28 cellular contexts compared by ENCODE assay signal in the genomic region with DNA sequence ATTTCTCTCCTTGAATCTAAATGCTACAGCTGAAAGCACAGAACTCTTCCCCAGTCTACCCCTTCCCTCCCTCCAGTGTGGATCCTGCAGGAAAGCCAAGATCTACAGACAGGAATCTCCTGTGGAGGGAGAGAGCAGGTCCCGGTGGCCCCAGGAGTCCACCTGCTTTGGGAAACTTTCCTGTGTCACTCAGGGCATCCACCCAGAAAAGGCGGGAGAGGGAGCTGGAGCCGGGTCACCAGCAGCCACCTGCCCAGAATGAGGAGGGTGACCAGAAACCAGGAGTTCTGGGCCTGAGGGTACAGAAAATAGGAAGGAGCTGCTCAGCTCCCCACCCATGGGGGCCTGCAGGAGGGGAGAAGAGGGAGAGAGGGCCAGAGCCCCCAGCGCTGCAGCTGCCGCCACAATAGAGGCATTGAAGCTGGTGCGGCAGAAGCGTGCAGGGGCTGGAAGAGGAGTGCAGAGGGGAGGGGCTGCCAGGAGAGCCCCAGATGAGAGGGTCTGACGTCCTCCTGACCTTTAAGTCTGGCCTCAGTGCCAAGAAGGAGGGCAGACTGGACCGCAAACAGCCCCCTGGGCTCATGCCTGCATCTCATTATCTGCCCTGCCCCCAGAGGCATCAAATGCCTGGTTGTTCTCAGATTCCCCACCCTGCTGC. TPM values are rescaled to one million over a fixed set of nuclear protein-coding genes. Genes with fewer than 3 reads are reported as not detected.
DNase-seq lines count a peak whose midpoint lies in the region; ATAC-seq, FAIRE-seq and TF ChIP-seq lines count a peak whose summit lies in the region.
"Had no signal": no experiment of that assay in that cellular context is flagged by ENCODE, and none has a peak within 500 bp of the region (broad histone marks: within the 10 kb centered on the region; RNA-seq: fewer than 3 reads in every experiment).

No MANE protein-coding gene starts in this region.

- no peak for ATAC-seq in GM21390 (IDR thresholded peaks at IDR 0.05; ENCODE audit: unreplicated experiment)
- ATAC-seq in GM18861 (IDR thresholded peaks at IDR 0.05; ENCODE audit: unreplicated experiment) = no peak
- ATAC-seq: A549; activated CD8-positive, alpha-beta T cell treated with anti-CD3 and anti-CD28 coated beads for 36 hours; activated T-helper 17 cell treated with anti-CD3 and anti-CD28 coated beads, Interleukin-2, amount 50 U/mL, for 72 hours; HCT116; HepG2; stimulated activated memory B cell treated with anti-CD40 and anti-IgM and Interleukin-4, amounts not matched to agents 10 μg/mL and 1 μg/mL and 100 μg/mL, for 72 hours had no signal

- H3K27ac ChIP-seq in caudate nucleus (ENCODE audit: low read depth, low read length) = peak overlapping the region; percentile 5
- H3K27ac ChIP-seq: A549, breast epithelium, skin epidermis had no signal

- no peak for TF ChIP-seq POLR2A in GM12891 (IDR thresholded peaks at IDR 0.05; ENCODE audit: low read depth, low read length)

- peak; percentile 47 for DNase-seq in COLO829 (ENCODE audit: low spot score)
- DNase-seq in caudate nucleus (lab: John Stamatoyannopoulos, UW) = peak in 35 of 61 donors; percentile 15 to 73 (median 31)
- DNase-seq in islet precursor cell = peak; percentile 53
- peak; percentile 73 for DNase-seq in retina
- no peak for DNase-seq in GM12891 (ENCODE audit: insufficient read length, low spot score)
- no peak for DNase-seq in NCI-H510A (lab: John Stamatoyannopoulos, UW)
- DNase-seq: activated CD8-positive, alpha-beta T cell treated with anti-CD3 and anti-CD28 coated beads for 36 hours; activated naive CD4-positive, alpha-beta T cell treated with anti-CD3 and anti-CD28 coated beads, Interleukin-2, amount 10 ng/mL, durations not matched to agents 7 days and 5 days; AML-193; CD8-positive, alpha-beta memory T cell; glutamatergic neuron; Karpas-422; NCI-H1436 treated with DMSO at 0.1 percent for 48 hours; NCI-H226; NCI-H748 treated with DMSO at 0.1 percent for 48 hours; SHP77 treated with DMSO at 0.1 percent for 48 hours; SW 1271 had no signal

- no peak for FAIRE-seq in GM12891 (lab: Jason Lieb, UNC)
- FAIRE-seq: A549, GM12892, HepG2, keratinocyte had no signal

TF ChIP-seq in GM12891, 5 proteins besides CTCF, POLR2A, EP300 and RAD21:
- no peak for TF ChIP-seq SPI1 (IDR thresholded peaks at IDR 0.05; ENCODE audit: low read depth, low read length)
- TF ChIP-seq POLR2AphosphoS5 (IDR thresholded peaks at IDR 0.05; ENCODE audit: low read depth, low read length) = no peak
- TF ChIP-seq PAX5 (IDR thresholded peaks at IDR 0.05; ENCODE audit: insufficient read depth, low read length, severe bottlenecking) = no peak
- TF ChIP-seq POU2F2 (IDR thresholded peaks at IDR 0.05; ENCODE audit: low read depth, low read length) = no peak
- no peak for TF ChIP-seq TAF1 (IDR thresholded peaks at IDR 0.05; ENCODE audit: low read depth, low read length)

RNA-seq across cellular contexts. Expression of a gene that starts 56.3 kb away (rescaled TPM):
- not detected for polyA plus RNA-seq in GM12891 (2012; ENCODE audit: low read depth, missing spikeins)
- polyA plus RNA-seq: A549; CD8-positive, alpha-beta memory T cell; HepG2; keratinocyte had no signal

Comparison
In these comparisons a context has a peak if more than half of its experiments do, and no peak if none do; other contexts are left out.
1. DNase-seq: peak in COLO829 (single experiment), caudate nucleus (35 of 61), islet precursor cell (single experiment) and retina (single experiment); none in GM12891 (single experiment) and NCI-H510A (single experiment).